8 cellular contexts compared by ENCODE assay signal in genomic region chr6:7138921-7139358, GRCh38. TPM values are rescaled to one million over a fixed set of nuclear protein-coding genes. Genes with fewer than 3 reads are reported as not detected.
A peak's percentile ranks its signal among the peaks of the same experiment; 100 is the strongest.
DNase-seq lines count a peak whose midpoint lies in the region; ATAC-seq and TF ChIP-seq lines count a peak whose summit lies in the region.

No MANE protein-coding gene starts in this region.

- H3K4me1 ChIP-seq in esophagus squamous epithelium, result peaks cover 32 to 88% (median 49%) of the 10 kb centered on the region in 3 donors
- peaks cover 35 to 55% (median 48%) of the 10 kb centered on the region in 3 donors for H3K4me1 ChIP-seq in skeletal muscle tissue (ENCODE audit: control insufficient read depth in 3 of 3, insufficient read depth in 3 of 3, low read length in 3 of 3)

- H3K4me3 ChIP-seq in esophagus squamous epithelium (no peak overlapping the region), skeletal muscle tissue (ENCODE audit: low read length in 3 of 3) (no peak overlapping the region)

- no peak for TF ChIP-seq POLR2A in esophagus squamous epithelium (IDR thresholded peaks at IDR 0.05)

- no peaks in the 10 kb centered on the region for H3K9me3 ChIP-seq in esophagus squamous epithelium
- no peaks in the 10 kb centered on the region for H3K9me3 ChIP-seq in skeletal muscle tissue (ENCODE audit: control insufficient read depth in 3 of 3, low read length in 3 of 3)

- H3K27ac ChIP-seq in esophagus squamous epithelium, result peak overlapping the region; percentile 41 to 96 (median 78)
- H3K27ac ChIP-seq in skeletal muscle tissue (ENCODE audit: low read depth, low read length), result peak overlapping the region; percentile 97

- DNase-seq in DMS79 treated with DMSO at 0.1 percent for 48 hours (lab: John Stamatoyannopoulos, UW) (peak; percentile 40), DMS79 (lab: John Stamatoyannopoulos, UW) (no peak), SHP77 treated with DMSO at 0.1 percent for 48 hours (lab: John Stamatoyannopoulos, UW) (peak; percentile 72), esophagus squamous epithelium (lab: John Stamatoyannopoulos, UW) (no peak), G401 (ENCODE audit: low spot score) (no peak), superior temporal gyrus (ENCODE audit: extremely low spot score) (no peak)

- 39 to 50% methylated on average over 1 of the region's 1 CpG for WGBS in esophagus squamous epithelium, 2 donors

- intact Hi-C loops in esophagus squamous epithelium (cut with DNase I), result no loop called here

- H3K36me3 ChIP-seq in esophagus squamous epithelium, result no peaks in the 10 kb centered on the region
- H3K36me3 ChIP-seq in skeletal muscle tissue (ENCODE audit: control insufficient read depth in 3 of 3, insufficient read depth in 3 of 3, low read length in 3 of 3), result no peaks in the 10 kb centered on the region

- TF ChIP-seq CTCF in esophagus squamous epithelium (IDR thresholded peaks at IDR 0.05), result no peak

- H3K27me3 ChIP-seq in esophagus squamous epithelium (no peaks in the 10 kb centered on the region), skeletal muscle tissue (ENCODE audit: control insufficient read depth in 3 of 3, insufficient read depth in 3 of 3, low read length in 3 of 3) (no peaks in the 10 kb centered on the region)

- peak overlapping the region in 2 of 3 donors; percentile 9 to 55 for H3K9ac ChIP-seq in skeletal muscle tissue (ENCODE audit: low read depth in 1 of 3, low read length in 3 of 3)

- no peak for ATAC-seq in HG02970 (IDR thresholded peaks at IDR 0.05; ENCODE audit: low FRiP score, unreplicated experiment)

- in situ Hi-C loops in G401 (cut with HindIII; ENCODE audit: low sequenced_read_pairs), result no loop called here

RNA-seq across cellular contexts. Expression of gene RREB1, which starts 31.2 kb away (rescaled TPM):
- total RNA-seq in esophagus squamous epithelium (10 to 100 TPM; 41.7 to 79.6 (median 57.5) TPM), skeletal muscle tissue (22.4 TPM)
- total RNA-seq in G401 (2014; rRNA removed; shearing (Covaris generic)), result 8.5 and 10.1 TPM in 2 replicates

Comparison
In these comparisons a context has a peak if more than half of its experiments do, and no peak if none do; other contexts are left out.
1. DNase-seq: peak in DMS79 treated with DMSO at 0.1 percent for 48 hours (single experiment) and SHP77 treated with DMSO at 0.1 percent for 48 hours (single experiment); none in DMS79 (single experiment), esophagus squamous epithelium (single experiment), G401 (single experiment) and superior temporal gyrus (single experiment).